In the genomic region with DNA sequence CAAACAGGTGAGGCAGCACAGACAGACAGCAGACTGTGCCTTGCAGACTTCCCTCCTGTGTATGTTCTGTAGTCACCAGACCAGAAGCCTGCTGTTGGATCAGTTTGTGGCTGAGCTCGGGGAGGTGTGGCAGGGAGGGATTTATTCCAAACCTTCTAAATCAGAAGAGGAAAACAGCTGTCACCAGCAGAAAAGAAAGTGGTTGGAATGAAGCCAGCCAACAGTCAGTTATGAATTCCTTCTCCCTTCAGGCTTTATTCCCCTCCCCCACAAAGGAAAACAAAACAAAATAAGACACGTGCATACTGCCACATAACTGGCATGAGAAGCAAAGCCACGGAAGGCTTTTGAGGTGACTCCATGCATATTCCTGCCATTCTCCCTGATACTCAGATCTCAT, we compare ENCODE assay signal across 11 cellular contexts. TPM values are rescaled to one million over a fixed set of nuclear protein-coding genes. Genes with fewer than 3 reads are reported as not detected.
DNase-seq lines count a peak whose midpoint lies in the region; ATAC-seq and TF ChIP-seq lines count a peak whose summit lies in the region.
"Had no signal": no experiment of that assay in that cellular context is flagged by ENCODE, and none has a peak within 500 bp of the region (broad histone marks: within the 10 kb centered on the region; RNA-seq: fewer than 3 reads in every experiment).

No MANE protein-coding gene starts in this region.

- no peak overlapping the region for H3K4me3 Mint-ChIP-seq in mesothelial cell of epicardium
- no peak overlapping the region for H3K4me3 Mint-ChIP-seq in neural progenitor cell
- H3K4me3 Mint-ChIP-seq: dendritic cell treated with granulocyte-macrophage colony-stimulating factor and Interleukin-4, amounts not matched to agents 40 ng/mL and 50 ng/mL, for 4 days; stimulated activated naive CD8-positive, alpha-beta T cell treated with anti-CD3 and anti-CD28 coated beads, Interleukin-15, Interleukin-2, amounts not matched to agents 100 ng/mL and 50 ng/mL, for 24 hours had no signal

- no peaks in the 10 kb centered on the region for H3K4me1 ChIP-seq in neural progenitor cell

- H3K27me3 ChIP-seq in brain microvascular endothelial cell (replicated peaks) (no peaks in the 10 kb centered on the region), neural progenitor cell (no peaks in the 10 kb centered on the region)

- TF ChIP-seq CTCF in brain microvascular endothelial cell (IDR thresholded peaks at IDR 0.05; ENCODE audit: low read depth, low read length, missing control alignments) (no peak), mesothelial cell of epicardium (IDR thresholded peaks at IDR 0.05; ENCODE audit: unreplicated experiment) (no peak), neural progenitor cell (IDR thresholded peaks at IDR 0.05) (no peak)

- H3K27ac Mint-ChIP-seq in mesothelial cell of epicardium (peak overlapping the region; percentile 66), neural progenitor cell (no peak overlapping the region)

- peaks cover 73% of the 10 kb centered on the region for H3K36me3 ChIP-seq in brain microvascular endothelial cell (replicated peaks)
- peaks cover 37% of the 10 kb centered on the region for H3K36me3 ChIP-seq in neural progenitor cell

- H3K27me3 Mint-ChIP-seq in mesothelial cell of epicardium (ENCODE audit: low read depth) = no peaks in the 10 kb centered on the region
- H3K27me3 Mint-ChIP-seq in neural progenitor cell (ENCODE audit: insufficient read depth, low read depth) = no peaks in the 10 kb centered on the region
- H3K27me3 Mint-ChIP-seq: dendritic cell treated with granulocyte-macrophage colony-stimulating factor and Interleukin-4, amounts not matched to agents 40 ng/mL and 50 ng/mL, for 4 days; stimulated activated naive CD8-positive, alpha-beta T cell treated with anti-CD3 and anti-CD28 coated beads, Interleukin-15, Interleukin-2, amounts not matched to agents 100 ng/mL and 50 ng/mL, for 24 hours had no signal

- H3F3A ChIP-seq in neural progenitor cell (ENCODE audit: low read depth) = no peaks in the 10 kb centered on the region

- H3K4me2 ChIP-seq in neural progenitor cell = no peak overlapping the region
- H3K4me2 ChIP-seq: KMS-11 had no signal

- DNase-seq in ACHN (peak; percentile 5), HS-27A (ENCODE audit: low read depth) (peak; percentile 97), brain microvascular endothelial cell (peak; percentile 49), mesothelial cell of epicardium (ENCODE audit: low spot score in 2 of 2, unreplicated experiment in 2 of 2) (no peak), neural progenitor cell (ENCODE audit: low spot score) (no peak), iPS-NIHi7 (ENCODE audit: extremely low spot score) (no peak), NCI-H1092 (lab: John Stamatoyannopoulos, UW) (no peak)

- peaks cover 34% of the 10 kb centered on the region for H4K20me1 ChIP-seq in neural progenitor cell (ENCODE audit: low read depth)

- H3K9me3 Mint-ChIP-seq in mesothelial cell of epicardium (no peaks in the 10 kb centered on the region), neural progenitor cell (no peaks in the 10 kb centered on the region)
- H3K9me3 Mint-ChIP-seq: dendritic cell treated with granulocyte-macrophage colony-stimulating factor and Interleukin-4, amounts not matched to agents 40 ng/mL and 50 ng/mL, for 4 days; stimulated activated naive CD8-positive, alpha-beta T cell treated with anti-CD3 and anti-CD28 coated beads, Interleukin-15, Interleukin-2, amounts not matched to agents 100 ng/mL and 50 ng/mL, for 24 hours had no signal

- peak overlapping the region; percentile 34 for H3K27ac ChIP-seq in brain microvascular endothelial cell
- no peak overlapping the region for H3K27ac ChIP-seq in neural progenitor cell
- H3K27ac ChIP-seq: KMS-11 had no signal

- in situ Hi-C loops in ACHN (cut with HindIII; ENCODE audit: low pct_ligation_motif_present, low pct_unique_long_range_greater_than_20kb, low sequenced_read_pairs) = no loop called here
- in situ Hi-C loops in brain microvascular endothelial cell (cut with HindIII; ENCODE audit: low pct_ligation_motif_present, low sequenced_read_pairs) = no loop called here

- H2AFZ ChIP-seq in neural progenitor cell (replicated peaks) = no peak overlapping the region

- no peaks in the 10 kb centered on the region for H3K9me3 ChIP-seq in neural progenitor cell (ENCODE audit: low read depth)

- H3K36me3 Mint-ChIP-seq in mesothelial cell of epicardium = peaks cover 71% of the 10 kb centered on the region
- peaks cover 63% of the 10 kb centered on the region for H3K36me3 Mint-ChIP-seq in neural progenitor cell

- H3K4me3 ChIP-seq in brain microvascular endothelial cell (ENCODE audit: low read depth, low read length) = no peak overlapping the region
- no peak overlapping the region for H3K4me3 ChIP-seq in neural progenitor cell

- H3K9ac ChIP-seq in neural progenitor cell = no peak overlapping the region
- H3K9ac ChIP-seq: KMS-11 had no signal

- no peak for ATAC-seq in HG03135 (IDR thresholded peaks at IDR 0.05; ENCODE audit: unreplicated experiment)

- H3K4me1 Mint-ChIP-seq in mesothelial cell of epicardium (peaks cover 32% of the 10 kb centered on the region), neural progenitor cell (peaks cover 3% of the 10 kb centered on the region)

- peaks cover 35% of the 10 kb centered on the region for H3K79me2 ChIP-seq in neural progenitor cell (ENCODE audit: low read depth)

RNA-seq across cellular contexts. Expression of a gene that starts 19.0 kb away (rescaled TPM):
- total RNA-seq in mesothelial cell of epicardium = 10.7 to 14.0 TPM (median 13.1 TPM) in 3 replicates
- total RNA-seq in neural progenitor cell (ENCODE audit: low replicate concordance) = 19.4 and 19.7 TPM in 2 replicates

RNA-seq across cellular contexts. Expression of a gene that starts 57.7 kb away (rescaled TPM):
- total RNA-seq in mesothelial cell of epicardium = 25.8 to 28.8 TPM (median 28.4 TPM) in 3 replicates
- total RNA-seq in neural progenitor cell (ENCODE audit: low replicate concordance) = 30.4 and 52.2 TPM in 2 replicates

Comparison
In these comparisons a context has a peak if more than half of its experiments do, and no peak if none do; other contexts are left out.
1. DNase-seq: peak in ACHN (single experiment), HS-27A (single experiment) and brain microvascular endothelial cell (single experiment); none in mesothelial cell of epicardium (0 of 2), neural progenitor cell (single experiment), iPS-NIHi7 (single experiment) and NCI-H1092 (single experiment).